In the genomic region with DNA sequence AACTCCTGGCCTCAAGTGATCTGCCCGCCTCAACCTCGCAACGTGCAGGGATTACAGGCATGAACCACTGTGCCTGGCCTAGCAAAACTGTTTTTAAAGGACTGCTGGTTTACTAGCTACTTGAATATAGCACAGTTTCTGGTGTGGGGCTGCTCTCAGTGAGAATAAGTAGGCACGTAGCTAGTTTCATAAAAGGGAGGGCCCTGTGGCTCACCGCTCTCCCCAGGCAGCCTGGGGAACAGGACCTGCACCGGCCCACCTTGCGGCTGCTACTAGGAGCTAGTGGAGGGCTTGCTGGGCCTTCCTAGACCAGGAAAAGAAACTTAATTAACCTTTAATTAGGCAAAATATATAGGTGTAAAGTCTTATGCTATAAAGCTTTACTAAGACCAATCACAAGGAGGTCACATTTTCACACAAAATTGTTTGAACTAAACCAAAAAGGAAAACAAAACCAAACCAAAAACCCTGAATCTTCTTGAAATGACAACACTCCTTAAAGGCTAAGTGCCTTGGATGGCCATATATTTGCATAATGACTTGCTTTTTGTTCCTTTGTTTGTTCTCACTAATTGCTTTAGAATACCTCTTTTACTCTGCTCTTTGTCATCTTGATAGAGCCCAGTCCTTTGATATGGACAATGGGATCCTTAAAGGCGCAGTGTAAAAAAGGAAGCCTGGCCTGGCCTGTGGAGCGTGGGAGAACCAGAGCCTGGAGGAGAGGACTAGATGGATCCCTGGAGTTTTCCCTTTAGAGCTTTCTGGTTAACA, we compare ENCODE assay signal across 19 cellular contexts.
A peak's percentile ranks its signal among the peaks of the same experiment; 100 is the strongest.
DNase-seq lines count a peak whose midpoint lies in the region; ATAC-seq lines count a peak whose summit lies in the region.
"Had no signal": no experiment of that assay in that cellular context is flagged by ENCODE, and none has a peak within 500 bp of the region (broad histone marks: within the 10 kb centered on the region; RNA-seq: fewer than 3 reads in every experiment).

No MANE protein-coding gene starts in this region.

- H3K4me3 ChIP-seq in NT2/D1 (ENCODE audit: insufficient read length, low read depth): no peak overlapping the region
- H3K4me3 ChIP-seq: gastrocnemius medialis, SK-N-MC had no signal

- DNase-seq in COR-L47 (lab: John Stamatoyannopoulos, UW) (peak; percentile 6), NT2/D1 (ENCODE audit: low read depth, low spot score) (peak; percentile 75), NCI-H1105 treated with DMSO at 0.1 percent for 48 hours (lab: John Stamatoyannopoulos, UW) (no peak), C1 segment of cervical spinal cord (lab: John Stamatoyannopoulos, UW) (no peak), AML-193 (lab: John Stamatoyannopoulos, UW) (no peak)
- DNase-seq: activated CD8-positive, alpha-beta T cell treated with anti-CD3 and anti-CD28 coated beads, Interleukin-2, amount 10 ng/mL, durations not matched to agents 7 days and 5 days; amygdala; CD8-positive, alpha-beta T cell; gastrocnemius medialis; left cardiac atrium; NCI-H1092 treated with DMSO at 0.1 percent for 48 hours; NCI-H226 had no signal

- H3K9ac ChIP-seq in NT2/D1 (ENCODE audit: insufficient read length, low read depth): no peak overlapping the region

- H3K4me1 ChIP-seq in NT2/D1 (ENCODE audit: insufficient read depth, insufficient read length): peaks cover 3% of the 10 kb centered on the region
- H3K4me1 ChIP-seq: gastrocnemius medialis had no signal

- peaks cover 15% of the 10 kb centered on the region for H3K9me3 ChIP-seq in NT2/D1 (ENCODE audit: insufficient read depth, low read length)
- H3K9me3 ChIP-seq: gastrocnemius medialis had no signal

- H3K27me3 ChIP-seq in NT2/D1 (ENCODE audit: insufficient read depth, insufficient read length): peaks cover 94% of the 10 kb centered on the region
- H3K27me3 ChIP-seq: gastrocnemius medialis had no signal

- ATAC-seq in GM19452 (IDR thresholded peaks at IDR 0.05; ENCODE audit: unreplicated experiment): peak; percentile 56
- ATAC-seq in HG02938 (IDR thresholded peaks at IDR 0.05; ENCODE audit: unreplicated experiment): peak; percentile 60
- ATAC-seq in HG03469 (IDR thresholded peaks at IDR 0.05; ENCODE audit: unreplicated experiment): no peak
- ATAC-seq: activated CD8-positive, alpha-beta T cell treated with anti-CD3 and anti-CD28 coated beads, Interleukin-2, amount 10 ng/mL, durations not matched to agents 7 days and 5 days; activated T-helper 17 cell treated with anti-CD3 and anti-CD28 coated beads, Interleukin-2, amount 50 U/mL, for 72 hours; CD8-positive, alpha-beta T cell; gastrocnemius medialis; HepG2; left cardiac atrium; stimulated activated effector memory CD8-positive, alpha-beta T cell treated with anti-CD3 and anti-CD28 coated beads, Interleukin-12 subunit alpha, Interleukin-12 subunit beta, amount 100 ng/mL, for 72 hours had no signal

- no peaks in the 10 kb centered on the region for H3K36me3 ChIP-seq in NT2/D1 (ENCODE audit: insufficient read depth, insufficient read length, low read length)
- H3K36me3 ChIP-seq: gastrocnemius medialis had no signal

Comparison
In these comparisons a context has a peak if more than half of its experiments do, and no peak if none do; other contexts are left out.
1. DNase-seq: peak in COR-L47 (single experiment) and NT2/D1 (single experiment); none in NCI-H1105 treated with DMSO at 0.1 percent for 48 hours (single experiment), C1 segment of cervical spinal cord (0 of 14) and AML-193 (0 of 2).